18 cellular contexts compared by ENCODE assay signal in the genomic region with DNA sequence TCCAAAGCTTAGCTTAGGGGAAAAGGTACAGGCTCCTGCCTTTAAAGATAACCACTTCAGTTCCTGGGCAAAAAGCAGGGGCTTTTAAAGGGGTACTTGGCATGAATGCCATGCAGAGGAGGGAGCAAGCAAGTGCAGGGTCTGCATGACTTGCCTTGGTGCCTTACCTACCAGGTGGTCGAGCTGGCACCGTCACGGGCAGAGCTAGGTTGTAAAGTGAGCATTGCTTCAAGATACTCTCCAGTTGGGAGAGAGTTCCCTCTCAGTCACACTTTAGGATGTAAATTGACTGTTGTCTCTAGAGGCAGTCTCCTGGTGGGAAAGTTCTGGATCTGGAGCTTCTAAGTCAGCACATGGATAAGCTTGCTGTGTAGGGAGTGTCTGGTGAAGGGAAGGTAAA. TPM values are rescaled to one million over a fixed set of nuclear protein-coding genes. Genes with fewer than 3 reads are reported as not detected.
DNase-seq lines count a peak whose midpoint lies in the region; ATAC-seq and TF ChIP-seq lines count a peak whose summit lies in the region.
"Had no signal": no experiment of that assay in that cellular context is flagged by ENCODE, and none has a peak within 500 bp of the region (broad histone marks: within the 10 kb centered on the region; RNA-seq: fewer than 3 reads in every experiment).

No MANE protein-coding gene starts in this region.

- H3K79me2 ChIP-seq in OCI-LY1 (ENCODE audit: insufficient read depth, low read length): no peaks in the 10 kb centered on the region

- H3F3A ChIP-seq in OCI-LY1 (ENCODE audit: insufficient read depth, low read length): peaks cover 7% of the 10 kb centered on the region; the same call in 1 of the 2 replicates

- H3K4me2 ChIP-seq in OCI-LY1 (ENCODE audit: low read length): no peak overlapping the region

- no peaks in the 10 kb centered on the region for H3K27me3 Mint-ChIP-seq in activated CD4-positive, alpha-beta T cell treated with anti-CD3 and anti-CD28 coated beads, Interleukin-2, amount 10 ng/mL, durations not matched to agents 24 days and 14 days
- no peaks in the 10 kb centered on the region for H3K27me3 Mint-ChIP-seq in memory B cell

- intact Hi-C loops in activated CD4-positive, alpha-beta T cell treated with anti-CD3 and anti-CD28 coated beads, Interleukin-2, amount 10 ng/mL, durations not matched to agents 24 days and 14 days (cut with micrococcal nuclease): no loop called here

- no peak overlapping the region for H2AFZ ChIP-seq in OCI-LY1 (ENCODE audit: low read length)

- no peak overlapping the region for H3K4me3 ChIP-seq in OCI-LY1 (ENCODE audit: low read depth, low read length, poor library complexity, severe bottlenecking)
- H3K4me3 ChIP-seq: Peyer's patch had no signal

- peaks cover 43% of the 10 kb centered on the region; the same call in 1 of the 2 replicates for H3K36me3 ChIP-seq in OCI-LY1 (ENCODE audit: insufficient read depth, low read length)

- H3K4me1 Mint-ChIP-seq in activated CD4-positive, alpha-beta T cell treated with anti-CD3 and anti-CD28 coated beads, Interleukin-2, amount 10 ng/mL, durations not matched to agents 24 days and 14 days: peaks cover 32% of the 10 kb centered on the region
- H3K4me1 Mint-ChIP-seq in memory B cell: peaks cover 60% of the 10 kb centered on the region

- H3K36me3 Mint-ChIP-seq in activated CD4-positive, alpha-beta T cell treated with anti-CD3 and anti-CD28 coated beads, Interleukin-2, amount 10 ng/mL, durations not matched to agents 24 days and 14 days (ENCODE audit: low read depth): peaks cover 34% of the 10 kb centered on the region
- H3K36me3 Mint-ChIP-seq in memory B cell: peaks cover 29% of the 10 kb centered on the region

- no peaks in the 10 kb centered on the region for H4K20me1 ChIP-seq in OCI-LY1 (ENCODE audit: insufficient read depth, low read length)

- no peak overlapping the region for H3K9ac ChIP-seq in OCI-LY1 (ENCODE audit: low read length)

- ATAC-seq in memory B cell (ENCODE audit: low read depth): no peak

- no peaks in the 10 kb centered on the region for H3K27me3 ChIP-seq in OCI-LY1 (ENCODE audit: insufficient read depth, low read length)
- H3K27me3 ChIP-seq: Peyer's patch had no signal

- no peaks in the 10 kb centered on the region for H3K9me3 Mint-ChIP-seq in activated CD4-positive, alpha-beta T cell treated with anti-CD3 and anti-CD28 coated beads, Interleukin-2, amount 10 ng/mL, durations not matched to agents 24 days and 14 days
- no peaks in the 10 kb centered on the region for H3K9me3 Mint-ChIP-seq in memory B cell
- H3K9me3 Mint-ChIP-seq: HFFc6 had no signal

- H3K4me1 ChIP-seq in OCI-LY1 (ENCODE audit: insufficient read depth, low read length, severe bottlenecking): peaks cover 22% of the 10 kb centered on the region

- H3K9me2 ChIP-seq in OCI-LY1 (ENCODE audit: low read depth, low read length): no peaks in the 10 kb centered on the region

- DNase-seq in activated CD4-positive, alpha-beta T cell treated with anti-CD3 and anti-CD28 coated beads, Interleukin-2, amount 10 ng/mL, durations not matched to agents 24 days and 14 days: no peak
- DNase-seq in activated CD4-positive, alpha-beta T cell treated with anti-CD3 and anti-CD28 coated beads for 48 hours: no peak
- DNase-seq in memory B cell (ENCODE audit: low spot score in 2 of 2): no peak
- DNase-seq in substantia nigra (lab: John Stamatoyannopoulos, UW): no peak
- no peak for DNase-seq in hippocampal formation (lab: John Stamatoyannopoulos, UW)
- DNase-seq in activated naive CD4-positive, alpha-beta T cell treated with anti-CD3 and anti-CD28 coated beads, Interleukin-2, amount 50 U/mL, for 16 hours: no peak
- DNase-seq in NCI-H2107 (lab: John Stamatoyannopoulos, UW): no peak
- DNase-seq: COR-L47, DMS153, HFFc6, IMR-90, NCI-H1105 treated with DMSO at 0.1 percent for 48 hours, NCI-H1694 treated with DMSO at 0.1 percent for 48 hours, NCI-H226, Peyer's patch, SHP77 treated with DMSO at 0.1 percent for 48 hours had no signal

- H3K4me3 Mint-ChIP-seq in activated CD4-positive, alpha-beta T cell treated with anti-CD3 and anti-CD28 coated beads, Interleukin-2, amount 10 ng/mL, durations not matched to agents 24 days and 14 days: no peak overlapping the region
- no peak overlapping the region for H3K4me3 Mint-ChIP-seq in memory B cell
- H3K4me3 Mint-ChIP-seq: HFFc6 had no signal

- TF ChIP-seq CTCF in OCI-LY1 (IDR thresholded peaks at IDR 0.05; ENCODE audit: low read length): no peak

- peak overlapping the region; percentile 35 for H3K27ac ChIP-seq in OCI-LY1 (ENCODE audit: low read depth, low read length, poor library complexity, severe bottlenecking)
- H3K27ac ChIP-seq in substantia nigra (ENCODE audit: low read depth, low read length, poor library complexity, severe bottlenecking): peak overlapping the region; percentile 28
- H3K27ac ChIP-seq: 22Rv1, Peyer's patch had no signal

- H3K27ac Mint-ChIP-seq in activated CD4-positive, alpha-beta T cell treated with anti-CD3 and anti-CD28 coated beads, Interleukin-2, amount 10 ng/mL, durations not matched to agents 24 days and 14 days: peak overlapping the region; percentile 47
- peak overlapping the region; percentile 86 for H3K27ac Mint-ChIP-seq in memory B cell

- no peaks in the 10 kb centered on the region for H3K9me3 ChIP-seq in OCI-LY1 (ENCODE audit: low read length)
- H3K9me3 ChIP-seq: Peyer's patch had no signal

RNA-seq across cellular contexts. Expression of a gene that starts 33.1 kb away (rescaled TPM):
- total RNA-seq in activated CD4-positive, alpha-beta T cell treated with anti-CD3 and anti-CD28 coated beads, Interleukin-2, amount 10 ng/mL, durations not matched to agents 24 days and 14 days: 68.7 and 74.6 TPM in 2 replicates

RNA-seq across cellular contexts. Expression of a gene that starts 58.6 kb away (rescaled TPM):
- total RNA-seq in activated CD4-positive, alpha-beta T cell treated with anti-CD3 and anti-CD28 coated beads, Interleukin-2, amount 10 ng/mL, durations not matched to agents 24 days and 14 days: 46.7 and 47.2 TPM in 2 replicates
